Comparison of ENCODE assay signal across 21 cellular contexts in the genomic region with DNA sequence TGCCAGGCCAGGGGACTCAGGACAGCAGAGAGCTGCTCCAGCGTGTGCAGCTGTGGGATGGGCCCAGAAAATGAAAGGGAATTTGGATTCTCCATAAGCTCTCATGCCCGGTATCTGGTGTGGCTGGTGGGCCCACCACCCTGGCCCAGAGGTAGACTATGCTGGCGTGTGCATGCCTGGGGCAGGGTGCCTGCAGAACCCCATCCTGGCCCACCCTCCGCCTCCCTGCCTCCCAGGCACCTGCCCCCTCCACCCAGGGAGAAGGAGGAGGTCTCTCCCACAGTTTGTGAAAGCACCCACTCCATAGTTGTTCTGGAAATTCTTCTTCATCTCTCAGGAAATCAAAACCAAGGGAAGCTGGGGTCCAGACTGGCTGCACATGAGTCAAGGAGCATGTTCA.
DNase-seq lines count a peak whose midpoint lies in the region; ATAC-seq and TF ChIP-seq lines count a peak whose summit lies in the region.
"Had no signal": no experiment of that assay in that cellular context is flagged by ENCODE, and none has a peak within 500 bp of the region (broad histone marks: within the 10 kb centered on the region; RNA-seq: fewer than 3 reads in every experiment).

No MANE protein-coding gene starts in this region.

- H3K27me3 ChIP-seq in right atrium auricular region (no peaks in the 10 kb centered on the region), stomach (no peaks in the 10 kb centered on the region)

- H3K27ac Mint-ChIP-seq in CD14-positive monocyte (no peak overlapping the region), WTC11 (0 out of 2 replicates have a peak overlapping the region, but pooled peaks have one; percentile 21)
- H3K27ac Mint-ChIP-seq in stimulated activated effector memory CD8-positive, alpha-beta T cell treated with anti-CD3 and anti-CD28 coated beads, Interleukin-12 subunit alpha, Interleukin-12 subunit beta, amount 100 ng/mL, for 72 hours: no peak overlapping the region

- ATAC-seq in WTC11: no peak
- ATAC-seq in stimulated activated effector memory CD8-positive, alpha-beta T cell treated with anti-CD3 and anti-CD28 coated beads, Interleukin-12 subunit alpha, Interleukin-12 subunit beta, amount 100 ng/mL, for 72 hours: no peak
- ATAC-seq in GM21423 (IDR thresholded peaks at IDR 0.05; ENCODE audit: unreplicated experiment): no peak
- ATAC-seq: Panc1 had no signal

- H3K36me3 Mint-ChIP-seq in CD14-positive monocyte (no peaks in the 10 kb centered on the region), WTC11 (no peaks in the 10 kb centered on the region)
- no peaks in the 10 kb centered on the region for H3K36me3 Mint-ChIP-seq in stimulated activated effector memory CD8-positive, alpha-beta T cell treated with anti-CD3 and anti-CD28 coated beads, Interleukin-12 subunit alpha, Interleukin-12 subunit beta, amount 100 ng/mL, for 72 hours
- H3K36me3 Mint-ChIP-seq: CD4-positive, alpha-beta memory T cell had no signal

- TF ChIP-seq EP300 in stomach (IDR thresholded peaks at IDR 0.05): no peak

- H3K4me1 ChIP-seq in right atrium auricular region (peaks cover 0 to 83% of the 10 kb centered on the region in 2 donors), stomach (peaks cover 0 to 40% (median 20%) of the 10 kb centered on the region in 4 donors)

- CTCF ChIA-PET in WTC11 (lab: Charles Lee): interaction anchor here (1.0 to 1.5 kb wide), 2 partner anchors 39 to 50 kb away, joined by 3 to 4 read pairs; no protein-coding TSS in a partner anchor

- 70 to 94% (median 83%) methylated on average over 3 to 4 of the region's 4 CpGs for WGBS in stomach, 5 donors

- H3K36me3 ChIP-seq in right atrium auricular region (no peaks in the 10 kb centered on the region), stomach (no peaks in the 10 kb centered on the region)

- intact Hi-C loops in CD14-positive monocyte (cut with micrococcal nuclease): no loop called here
- intact Hi-C loops in stomach (cut with DNase I; ENCODE audit: low total_unique reads): no loop called here

- H3K9me3 Mint-ChIP-seq in CD14-positive monocyte: no peaks in the 10 kb centered on the region
- peaks cover 7% of the 10 kb centered on the region for H3K9me3 Mint-ChIP-seq in WTC11
- no peaks in the 10 kb centered on the region for H3K9me3 Mint-ChIP-seq in stimulated activated effector memory CD8-positive, alpha-beta T cell treated with anti-CD3 and anti-CD28 coated beads, Interleukin-12 subunit alpha, Interleukin-12 subunit beta, amount 100 ng/mL, for 72 hours

- H3K4me3 ChIP-seq in right atrium auricular region (no peak overlapping the region), stomach (no peak overlapping the region)

- TF ChIP-seq CTCF in CD14-positive monocyte (IDR thresholded peaks at IDR 0.05) (no peak), WTC11 (IDR thresholded peaks at IDR 0.05) (no peak), right atrium auricular region (IDR thresholded peaks at IDR 0.05) (no peak), stomach (IDR thresholded peaks at IDR 0.05) (no peak)

- POLR2A ChIA-PET in WTC11 (lab: Charles Lee): no interaction called here

- H3K4me3 Mint-ChIP-seq in CD14-positive monocyte (no peak overlapping the region), WTC11 (no peak overlapping the region)
- no peak overlapping the region for H3K4me3 Mint-ChIP-seq in stimulated activated effector memory CD8-positive, alpha-beta T cell treated with anti-CD3 and anti-CD28 coated beads, Interleukin-12 subunit alpha, Interleukin-12 subunit beta, amount 100 ng/mL, for 72 hours
- H3K4me3 Mint-ChIP-seq: CD4-positive, alpha-beta memory T cell; H9 had no signal

- H3K9me3 ChIP-seq in right atrium auricular region: no peaks in the 10 kb centered on the region
- H3K9me3 ChIP-seq in stomach: no peaks in the 10 kb centered on the region

- no peaks in the 10 kb centered on the region for H3K4me1 Mint-ChIP-seq in CD14-positive monocyte
- H3K4me1 Mint-ChIP-seq in WTC11: no peaks in the 10 kb centered on the region
- H3K4me1 Mint-ChIP-seq in stimulated activated effector memory CD8-positive, alpha-beta T cell treated with anti-CD3 and anti-CD28 coated beads, Interleukin-12 subunit alpha, Interleukin-12 subunit beta, amount 100 ng/mL, for 72 hours: peaks cover 11% of the 10 kb centered on the region

- DNase-seq in CD14-positive monocyte (ENCODE audit: low spot score) (peak; percentile 18), WTC11 (ENCODE audit: low spot score) (no peak), right atrium auricular region (ENCODE audit: low spot score) (no peak), stomach (no peak), NCI-H1694 treated with DMSO at 0.1 percent for 48 hours (lab: John Stamatoyannopoulos, UW) (no peak)
- no peak for DNase-seq in stimulated activated effector memory CD8-positive, alpha-beta T cell treated with anti-CD3 and anti-CD28 coated beads, Interleukin-12 subunit alpha, Interleukin-12 subunit beta, amount 100 ng/mL, for 72 hours (ENCODE audit: low spot score in 2 of 2)
- DNase-seq: ACHN; AML-193; Calu3; CD4-positive, alpha-beta memory T cell; H9; IMR-90; Karpas-422; NCI-H1105; NCI-H1694; NCI-H2107; NCI-H2227 treated with DMSO at 0.1 percent for 48 hours; NCI-H524; SHP77 had no signal

- TF ChIP-seq POLR2A in stomach (IDR thresholded peaks at IDR 0.05): no peak

- H3K27ac ChIP-seq in right atrium auricular region (peak overlapping the region; percentile 87 to 91), stomach (peak overlapping the region in 3 of 5 donors; percentile 8 to 71 (median 49))

- H3K27me3 Mint-ChIP-seq in CD14-positive monocyte (ENCODE audit: low read depth in 3 of 3) (peaks cover 2 to 8% (median 5%) of the 10 kb centered on the region in 3 donors), WTC11 (ENCODE audit: low read depth) (no peaks in the 10 kb centered on the region)

TF ChIP-seq in WTC11, 78 proteins besides CTCF, POLR2A, EP300 and RAD21:
- TF ChIP-seq GRHL2 (CRISPR knock-in tag; IDR thresholded peaks at IDR 0.05; ENCODE audit: insufficient replicate concordance, severe bottlenecking): no peak
